10 cellular contexts compared by ENCODE assay signal in the genomic region with DNA sequence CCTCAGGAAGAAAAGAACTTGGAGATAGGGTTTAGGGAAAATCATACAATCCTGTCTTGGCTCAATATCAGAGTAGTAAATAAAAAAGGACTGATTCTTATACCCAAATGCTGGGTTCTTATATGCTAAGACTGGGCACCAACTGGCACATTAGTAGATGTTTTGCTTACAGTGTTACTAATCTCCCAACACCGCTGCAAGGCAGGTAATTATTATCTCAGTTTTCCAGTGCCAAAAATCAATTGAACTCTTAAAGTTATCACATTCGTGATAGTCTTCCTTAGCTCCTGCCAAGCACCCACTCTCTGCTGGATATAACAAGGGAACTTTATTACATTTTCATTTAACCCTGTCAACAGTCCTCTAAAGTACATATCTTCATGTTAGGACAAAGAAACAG. TPM values are rescaled to one million over a fixed set of nuclear protein-coding genes. Genes with fewer than 3 reads are reported as not detected.
DNase-seq lines count a peak whose midpoint lies in the region; ATAC-seq and TF ChIP-seq lines count a peak whose summit lies in the region.
"Had no signal": no experiment of that assay in that cellular context is flagged by ENCODE, and none has a peak within 500 bp of the region (broad histone marks: within the 10 kb centered on the region; RNA-seq: fewer than 3 reads in every experiment).

No MANE protein-coding gene starts in this region.

- no peak overlapping the region for H3K9ac ChIP-seq in fibroblast of lung (ENCODE audit: insufficient read depth, low read length)

- peaks cover 54% of the 10 kb centered on the region for H3K79me2 ChIP-seq in OCI-LY7 (ENCODE audit: insufficient read depth, low read depth, low read length)
- H3K79me2 ChIP-seq in fibroblast of lung (ENCODE audit: control insufficient read depth, insufficient read depth, low read length) = peaks cover 3% of the 10 kb centered on the region

- H3K4me2 ChIP-seq in OCI-LY7 (ENCODE audit: low read length) = peak overlapping the region; percentile 99
- H3K4me2 ChIP-seq in fibroblast of lung (ENCODE audit: extremely low read depth, insufficient read depth, low read length) = peak overlapping the region; percentile 74

- peaks cover 1% of the 10 kb centered on the region for H3K36me3 Mint-ChIP-seq in progenitor cell of endocrine pancreas (ENCODE audit: insufficient read depth)

- no peaks in the 10 kb centered on the region for H3K9me3 Mint-ChIP-seq in progenitor cell of endocrine pancreas (ENCODE audit: low read depth)

- no TSS peak for BruUV-seq in OCI-LY7 (replicated peaks; lab: Mats Ljungman, UMichigan)

- H4K20me1 ChIP-seq in OCI-LY7 (ENCODE audit: insufficient read depth, low read length) (no peaks in the 10 kb centered on the region; the same call in 1 of the 2 replicates), fibroblast of lung (ENCODE audit: control insufficient read depth, extremely low read depth, insufficient read depth, low read length) (no peaks in the 10 kb centered on the region)

- H3K36me3 ChIP-seq in OCI-LY7 (ENCODE audit: insufficient read depth, low read length) = peaks cover 39% of the 10 kb centered on the region
- H3K36me3 ChIP-seq in fibroblast of lung (ENCODE audit: control insufficient read depth, insufficient read depth, low read length) = no peaks in the 10 kb centered on the region

- peaks cover 42% of the 10 kb centered on the region for H3K4me1 Mint-ChIP-seq in progenitor cell of endocrine pancreas (ENCODE audit: low read depth)

- H3K4me1 ChIP-seq in OCI-LY7 (ENCODE audit: insufficient read depth, low read length, poor library complexity, severe bottlenecking) (peaks cover 48% of the 10 kb centered on the region), fibroblast of lung (ENCODE audit: control insufficient read depth, extremely low read depth, insufficient read depth, low read length) (peaks cover 4% of the 10 kb centered on the region)

- peak overlapping the region; percentile 99 for H3K27ac ChIP-seq in OCI-LY7 (ENCODE audit: low read depth, low read length, poor library complexity, severe bottlenecking)
- H3K27ac ChIP-seq in fibroblast of lung (ENCODE audit: insufficient read depth, low read length) = no peak overlapping the region

- H3K4me3 ChIP-seq in OCI-LY7 (ENCODE audit: low read depth, low read length, poor library complexity, severe bottlenecking) (peak overlapping the region; percentile 82), fibroblast of lung (replicated peaks in 1 of 4; ENCODE audit: control extremely low read depth in 1 of 4, insufficient read depth in 1 of 4, low read depth in 3 of 4, low read length in 4 of 4) (peak overlapping the region; percentile 19 to 92 (median 80))

- H3K9me2 ChIP-seq in OCI-LY7 (ENCODE audit: insufficient read depth, low read length) = no peaks in the 10 kb centered on the region

- no peak for ATAC-seq in activated CD4-positive, CD25-positive, alpha-beta regulatory T cell treated with anti-CD3 and anti-CD28 coated beads, Interleukin-2, amount 50 U/mL, for 24 hours

- CTCF ChIA-PET in OCI-LY7 (lab: Charles Lee; ENCODE audit: unreplicated experiment) = no interaction called here

- no peak for TF ChIP-seq CTCF in OCI-LY7 (conservative IDR thresholded peaks at IDR 0.05; ENCODE audit: low read length)
- TF ChIP-seq CTCF in fibroblast of lung (conservative IDR thresholded peaks at IDR 0.05 in 1 of 2, IDR thresholded peaks at IDR 0.05 in 1 of 2; ENCODE audit: low read depth in 1 of 2, low read length in 2 of 2) = no peak
- TF ChIP-seq CTCF in progenitor cell of endocrine pancreas (IDR thresholded peaks at IDR 0.05; ENCODE audit: unreplicated experiment) = no peak

- DNase-seq in ACHN (peak; percentile 29), OCI-LY7 (ENCODE audit: low spot score) (no peak), fibroblast of lung (ENCODE audit: low read depth in 2 of 2) (no peak), progenitor cell of endocrine pancreas (ENCODE audit: low spot score, unreplicated experiment) (no peak), DMS79 treated with DMSO at 0.1 percent for 48 hours (lab: John Stamatoyannopoulos, UW) (no peak), OCI-M2 (lab: John Stamatoyannopoulos, UW; ENCODE audit: unreplicated experiment) (no peak), inferior parietal cortex (ENCODE audit: extremely low spot score) (no peak)
- DNase-seq: activated T-cell treated with anti-CD3 and anti-CD28 coated beads for 4 hours had no signal

- peak overlapping the region; percentile 25 for H3K27ac Mint-ChIP-seq in progenitor cell of endocrine pancreas

- H3K9me3 ChIP-seq in OCI-LY7 (ENCODE audit: low read length) (no peaks in the 10 kb centered on the region), fibroblast of lung (ENCODE audit: control insufficient read depth, insufficient read depth, low read depth, low read length) (no peaks in the 10 kb centered on the region)

- H3K27me3 ChIP-seq in fibroblast of lung (ENCODE audit: control insufficient read depth, insufficient read depth, low read length) = no peaks in the 10 kb centered on the region

- H2AFZ ChIP-seq in OCI-LY7 (ENCODE audit: low read length) (peak overlapping the region; percentile 15; the same call in 1 of the 2 replicates), fibroblast of lung (ENCODE audit: low read length) (no peak overlapping the region)

- in situ Hi-C loops in ACHN (cut with HindIII; ENCODE audit: low pct_ligation_motif_present, low pct_unique_long_range_greater_than_20kb, low sequenced_read_pairs) = no loop called here

- peak overlapping the region; percentile 25 for H3K4me3 Mint-ChIP-seq in progenitor cell of endocrine pancreas (ENCODE audit: low read depth)

- POLR2A ChIA-PET in OCI-LY7 (lab: Charles Lee) = interaction anchor here (0.6 to 2.0 kb wide), 4 partner anchors 9 to 163 kb away, joined by 3 to 6 read pairs (median 3); a partner anchor contains a TSS

- no peaks in the 10 kb centered on the region for H3K27me3 Mint-ChIP-seq in progenitor cell of endocrine pancreas

- intact Hi-C loops in OCI-LY7 (cut with micrococcal nuclease; ENCODE audit: unreplicated experiment) = loop anchor here (1.0 to 5.0 kb wide), 2 partner anchors 102 to 395 kb away; a partner anchor contains a TSS

RNA-seq across cellular contexts. Expression of a gene that starts 25.0 kb away (rescaled TPM):
- total RNA-seq in OCI-LY7 (2014; rRNA removed; shearing (Covaris generic)) = not detected in 2 replicates
- total RNA-seq in OCI-LY7 (2022) (not detected in 2 replicates), fibroblast of lung (not detected in 2 replicates), progenitor cell of endocrine pancreas (not detected in 2 replicates)
- not detected in 2 replicates for polyA plus RNA-seq in fibroblast of lung
- polyA plus RNA-seq in fibroblast of lung (2012) = not detected in 2 replicates
- polyA minus RNA-seq in fibroblast of lung (ENCODE audit: low replicate concordance) = not detected in 2 replicates
- total RNA-seq: SK-MEL-5 had no signal
